Comparison of ENCODE assay signal across 8 cellular contexts in the genomic region with DNA sequence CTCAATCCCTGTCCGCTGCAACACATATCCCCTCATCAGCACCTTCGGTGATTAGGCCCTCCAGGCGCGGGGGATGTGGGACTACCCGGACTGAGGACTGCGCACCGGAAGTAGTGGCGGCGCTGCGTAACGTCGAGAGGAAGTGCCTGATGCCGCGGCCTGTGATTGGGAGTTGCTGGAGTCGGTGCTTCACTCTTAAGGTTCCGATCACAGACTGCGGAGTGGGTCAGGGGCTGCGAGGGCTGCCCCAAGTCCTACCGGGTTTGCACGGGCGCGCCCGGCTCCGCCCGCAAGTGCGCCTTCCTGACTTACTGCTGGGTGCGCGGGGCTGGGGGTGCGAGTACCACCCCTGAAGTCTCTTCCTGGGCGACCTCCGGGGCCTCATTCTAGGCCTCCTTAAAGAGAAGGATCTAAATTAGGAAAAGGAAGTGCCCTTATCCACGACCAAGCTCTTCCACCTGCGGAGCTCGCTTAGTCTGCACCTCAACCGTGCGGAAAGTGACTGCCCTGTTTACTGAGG. TPM values are rescaled to one million over a fixed set of nuclear protein-coding genes. Genes with fewer than 3 reads are reported as not detected.
A peak's percentile ranks its signal among the peaks of the same experiment; 100 is the strongest.
DNase-seq lines count a peak whose midpoint lies in the region; ATAC-seq and TF ChIP-seq lines count a peak whose summit lies in the region.

A gene (plus strand): TSS at position 192 of the 520 bp plus-strand sequence. CDS start 1,822 bp downstream, outside the sequence.

- peak within 1 kb of the TSS; percentile 53 to 97 (median 88) for H3K4me3 ChIP-seq in fibroblast of lung (replicated peaks in 1 of 4; ENCODE audit: control extremely low read depth in 1 of 4, insufficient read depth in 1 of 4, low read depth in 3 of 4, low read length in 4 of 4)
- H3K4me3 ChIP-seq in naive thymus-derived CD4-positive, alpha-beta T cell (ENCODE audit: low read length): peak within 1 kb of the TSS; percentile 90

- H3K4me1 ChIP-seq in fibroblast of lung (ENCODE audit: control insufficient read depth, extremely low read depth, insufficient read depth, low read length): no peaks in the 10 kb centered on the region
- peaks cover 16 to 19% of the 10 kb centered on the region in 2 donors for H3K4me1 ChIP-seq in naive thymus-derived CD4-positive, alpha-beta T cell (ENCODE audit: control insufficient read depth in 2 of 2, insufficient read depth in 2 of 2, low read length in 2 of 2)

- peak within 1 kb of the TSS; percentile 87 to 96 (median 90) for H3K4me3 Mint-ChIP-seq in naive thymus-derived CD4-positive, alpha-beta T cell
- peak within 1 kb of the TSS; percentile 94 for H3K4me3 Mint-ChIP-seq in stimulated activated effector memory CD8-positive, alpha-beta T cell treated with anti-CD3 and anti-CD28 coated beads, Interleukin-12 subunit alpha, Interleukin-12 subunit beta, amount 100 ng/mL, for 72 hours

- H3K27me3 ChIP-seq in fibroblast of lung (ENCODE audit: control insufficient read depth, insufficient read depth, low read length): no peaks in the 10 kb centered on the region
- no peaks in the 10 kb centered on the region for H3K27me3 ChIP-seq in naive thymus-derived CD4-positive, alpha-beta T cell (ENCODE audit: control insufficient read depth in 2 of 2, insufficient read depth in 2 of 2, low read length in 2 of 2)

- peaks cover 2 to 28% (median 17%) of the 10 kb centered on the region in 5 donors for H3K36me3 Mint-ChIP-seq in naive thymus-derived CD4-positive, alpha-beta T cell
- H3K36me3 Mint-ChIP-seq in stimulated activated effector memory CD8-positive, alpha-beta T cell treated with anti-CD3 and anti-CD28 coated beads, Interleukin-12 subunit alpha, Interleukin-12 subunit beta, amount 100 ng/mL, for 72 hours: peaks cover 36% of the 10 kb centered on the region

- H3K9ac ChIP-seq in fibroblast of lung (ENCODE audit: insufficient read depth, low read length): peak within 1 kb of the TSS; percentile 66

- intact Hi-C loops in naive thymus-derived CD4-positive, alpha-beta T cell (cut with micrococcal nuclease): loop anchor here (1.0 to 2.0 kb wide), 11 partner anchors 11 to 1474 kb away; a partner anchor contains a TSS

- peak within 1 kb of the TSS; percentile 82 to 97 (median 88) for H3K27ac Mint-ChIP-seq in naive thymus-derived CD4-positive, alpha-beta T cell
- peak within 1 kb of the TSS; percentile 96 for H3K27ac Mint-ChIP-seq in stimulated activated effector memory CD8-positive, alpha-beta T cell treated with anti-CD3 and anti-CD28 coated beads, Interleukin-12 subunit alpha, Interleukin-12 subunit beta, amount 100 ng/mL, for 72 hours

- ATAC-seq in GM21786 (IDR thresholded peaks at IDR 0.05; ENCODE audit: unreplicated experiment): peak; percentile 100
- peak; percentile 100 for ATAC-seq in naive thymus-derived CD4-positive, alpha-beta T cell
- peak; percentile 100 for ATAC-seq in stimulated activated effector memory CD8-positive, alpha-beta T cell treated with anti-CD3 and anti-CD28 coated beads, Interleukin-12 subunit alpha, Interleukin-12 subunit beta, amount 100 ng/mL, for 72 hours

- peak within 1 kb of the TSS; percentile 100 for H2AFZ ChIP-seq in fibroblast of lung (ENCODE audit: low read length)

- H3K4me1 Mint-ChIP-seq in naive thymus-derived CD4-positive, alpha-beta T cell: peaks cover 12 to 47% (median 36%) of the 10 kb centered on the region in 7 donors
- H3K4me1 Mint-ChIP-seq in stimulated activated effector memory CD8-positive, alpha-beta T cell treated with anti-CD3 and anti-CD28 coated beads, Interleukin-12 subunit alpha, Interleukin-12 subunit beta, amount 100 ng/mL, for 72 hours: peaks cover 19% of the 10 kb centered on the region

- peaks cover 2% of the 10 kb centered on the region for H3K36me3 ChIP-seq in fibroblast of lung (ENCODE audit: control insufficient read depth, insufficient read depth, low read length)
- H3K36me3 ChIP-seq in naive thymus-derived CD4-positive, alpha-beta T cell (ENCODE audit: control insufficient read depth in 2 of 3, insufficient read depth in 3 of 3, low read length in 3 of 3): peaks cover 0 to 27% (median 0%) of the 10 kb centered on the region in 3 experiments

- peaks cover 0 to 7% (median 2%) of the 10 kb centered on the region in 11 donors for H3K9me3 Mint-ChIP-seq in naive thymus-derived CD4-positive, alpha-beta T cell
- H3K9me3 Mint-ChIP-seq in stimulated activated effector memory CD8-positive, alpha-beta T cell treated with anti-CD3 and anti-CD28 coated beads, Interleukin-12 subunit alpha, Interleukin-12 subunit beta, amount 100 ng/mL, for 72 hours: peaks cover 3% of the 10 kb centered on the region

- no peaks in the 10 kb centered on the region for H4K20me1 ChIP-seq in fibroblast of lung (ENCODE audit: control insufficient read depth, extremely low read depth, insufficient read depth, low read length)

- no peak for TF ChIP-seq CTCF in fibroblast of lung (conservative IDR thresholded peaks at IDR 0.05 in 1 of 2, IDR thresholded peaks at IDR 0.05 in 1 of 2; ENCODE audit: low read depth in 1 of 2, low read length in 2 of 2)

- CTCF ChIA-PET in naive thymus-derived CD4-positive, alpha-beta T cell (lab: Charles Lee): interaction anchor here (0.6 kb wide), 1 partner anchor 1460 kb away, joined by 3 read pairs; no protein-coding TSS in a partner anchor

- DNase-seq in DMS79 treated with DMSO at 0.1 percent for 48 hours (lab: John Stamatoyannopoulos, UW) (peak; percentile 91), KG1 (lab: John Stamatoyannopoulos, UW) (peak; percentile 72), RPMI8226 (peak; percentile 92), fibroblast of lung (ENCODE audit: low read depth in 2 of 2) (peak; percentile 96)
- DNase-seq in activated T-helper 1 cell treated with anti-CD3 and anti-CD28 coated beads, Interleukin-2, amount 50 U/mL, for 16 hours (ENCODE audit: low read depth in 1 of 2, low spot score in 1 of 2): peak; percentile 81 to 85
- peak; percentile 78 to 92 (median 90) for DNase-seq in naive thymus-derived CD4-positive, alpha-beta T cell
- peak; percentile 84 to 95 for DNase-seq in stimulated activated effector memory CD8-positive, alpha-beta T cell treated with anti-CD3 and anti-CD28 coated beads, Interleukin-12 subunit alpha, Interleukin-12 subunit beta, amount 100 ng/mL, for 72 hours (ENCODE audit: low spot score in 2 of 2)

- no peaks in the 10 kb centered on the region for H3K9me3 ChIP-seq in fibroblast of lung (ENCODE audit: control insufficient read depth, insufficient read depth, low read depth, low read length)
- H3K9me3 ChIP-seq in naive thymus-derived CD4-positive, alpha-beta T cell (ENCODE audit: control insufficient read depth in 2 of 3, low read length in 3 of 3): no peaks in the 10 kb centered on the region

- POLR2A ChIA-PET in naive thymus-derived CD4-positive, alpha-beta T cell (lab: Charles Lee): interaction anchor here (0.8 to 1.6 kb wide), 3 partner anchors 185 to 381 kb away, joined by 4 to 11 read pairs (median 5); a partner anchor contains a TSS

- H3K27me3 Mint-ChIP-seq in naive thymus-derived CD4-positive, alpha-beta T cell: peaks cover 0 to 22% (median 13%) of the 10 kb centered on the region in 5 donors

- H3K79me2 ChIP-seq in fibroblast of lung (ENCODE audit: control insufficient read depth, insufficient read depth, low read length): peaks cover 12% of the 10 kb centered on the region

- peak within 1 kb of the TSS; percentile 55 for H3K27ac ChIP-seq in fibroblast of lung (ENCODE audit: insufficient read depth, low read length)
- peak within 1 kb of the TSS; percentile 80 for H3K27ac ChIP-seq in naive thymus-derived CD4-positive, alpha-beta T cell (ENCODE audit: low read depth, low read length)

- peak within 1 kb of the TSS; percentile 89 for H3K4me2 ChIP-seq in fibroblast of lung (ENCODE audit: extremely low read depth, insufficient read depth, low read length)

RNA-seq across cellular contexts. Expression of the gene that starts here (rescaled TPM):
- 31.6 and 39.0 TPM in 2 replicates for total RNA-seq in fibroblast of lung
- 49.5 and 56.1 TPM in 2 replicates for polyA plus RNA-seq in fibroblast of lung
- polyA plus RNA-seq in fibroblast of lung (2012): 35.5 and 36.7 TPM in 2 replicates
- 17.6 and 21.6 TPM in 2 replicates for polyA minus RNA-seq in fibroblast of lung (ENCODE audit: low replicate concordance)
- total RNA-seq in naive thymus-derived CD4-positive, alpha-beta T cell: 10 to 100 TPM; 28.9 to 32.8 (median 30.2) TPM
- 10 to 100 TPM; 39.1 to 43.2 TPM for polyA plus RNA-seq in naive thymus-derived CD4-positive, alpha-beta T cell

Comparison
In these comparisons a context has a peak if more than half of its experiments do, and no peak if none do; other contexts are left out.
1. Peak in every context shown above with its lines: DNase-seq, ATAC-seq, H3K4me3 ChIP-seq and H3K27ac ChIP-seq.